27 cellular contexts compared by ENCODE assay signal in genomic region chr6:90464507-90464906, GRCh38.
DNase-seq lines count a peak whose midpoint lies in the region; ATAC-seq lines count a peak whose summit lies in the region.
"Had no signal": no experiment of that assay in that cellular context is flagged by ENCODE, and none has a peak within 500 bp of the region (broad histone marks: within the 10 kb centered on the region; RNA-seq: fewer than 3 reads in every experiment).

No MANE protein-coding gene starts in this region.

- H3K27me3 Mint-ChIP-seq in T-helper 1 cell treated with Interleukin-12 subunit alpha and Interleukin-12 subunit beta and Interleukin-4 antibody, amounts not matched to agents 30 μg/mL and 1 μg/mL, for 36 hours (ENCODE audit: low read depth), result no peaks in the 10 kb centered on the region
- no peaks in the 10 kb centered on the region for H3K27me3 Mint-ChIP-seq in activated naive CD4-positive, alpha-beta T cell treated with anti-CD3 and anti-CD28 coated beads, Interleukin-2, amount 50 U/mL, for 24 hours
- no peaks in the 10 kb centered on the region for H3K27me3 Mint-ChIP-seq in stimulated activated naive CD8-positive, alpha-beta T cell treated with anti-CD3 and anti-CD28 coated beads, Interleukin-15, Interleukin-2, amounts not matched to agents 100 ng/mL and 50 ng/mL, for 24 hours

- ATAC-seq in activated naive CD4-positive, alpha-beta T cell treated with anti-CD3 and anti-CD28 coated beads, Interleukin-2, amount 50 U/mL, for 72 hours, result no peak
- ATAC-seq: foreskin keratinocyte, right cardiac atrium, Right ventricle myocardium inferior had no signal

- H3K4me3 Mint-ChIP-seq in T-helper 1 cell treated with Interleukin-12 subunit alpha and Interleukin-12 subunit beta and Interleukin-4 antibody, amounts not matched to agents 30 μg/mL and 1 μg/mL, for 36 hours, result peak overlapping the region; percentile 53
- H3K4me3 Mint-ChIP-seq in activated naive CD4-positive, alpha-beta T cell treated with anti-CD3 and anti-CD28 coated beads, Interleukin-2, amount 50 U/mL, for 24 hours, result no peak overlapping the region
- peak overlapping the region; percentile 15 for H3K4me3 Mint-ChIP-seq in stimulated activated naive CD8-positive, alpha-beta T cell treated with anti-CD3 and anti-CD28 coated beads, Interleukin-15, Interleukin-2, amounts not matched to agents 100 ng/mL and 50 ng/mL, for 24 hours

- peaks cover 4% of the 10 kb centered on the region for H3K36me3 Mint-ChIP-seq in T-helper 1 cell treated with Interleukin-12 subunit alpha and Interleukin-12 subunit beta and Interleukin-4 antibody, amounts not matched to agents 30 μg/mL and 1 μg/mL, for 36 hours (ENCODE audit: low read depth)
- H3K36me3 Mint-ChIP-seq in activated naive CD4-positive, alpha-beta T cell treated with anti-CD3 and anti-CD28 coated beads, Interleukin-2, amount 50 U/mL, for 24 hours, result no peaks in the 10 kb centered on the region
- H3K36me3 Mint-ChIP-seq in activated naive CD4-positive, alpha-beta T cell treated with anti-CD3 and anti-CD28 coated beads, Interleukin-2, amount 50 U/mL, for 72 hours, result peaks cover 5 to 10% of the 10 kb centered on the region in 2 donors
- H3K36me3 Mint-ChIP-seq in stimulated activated naive CD8-positive, alpha-beta T cell treated with anti-CD3 and anti-CD28 coated beads, Interleukin-15, Interleukin-2, amounts not matched to agents 100 ng/mL and 50 ng/mL, for 24 hours (ENCODE audit: low read depth), result no peaks in the 10 kb centered on the region

- H3K4me1 Mint-ChIP-seq in T-helper 1 cell treated with Interleukin-12 subunit alpha and Interleukin-12 subunit beta and Interleukin-4 antibody, amounts not matched to agents 30 μg/mL and 1 μg/mL, for 36 hours (ENCODE audit: low read depth), result peaks cover 71% of the 10 kb centered on the region
- peaks cover 86% of the 10 kb centered on the region for H3K4me1 Mint-ChIP-seq in activated naive CD4-positive, alpha-beta T cell treated with anti-CD3 and anti-CD28 coated beads, Interleukin-2, amount 50 U/mL, for 24 hours
- peaks cover 100% of the 10 kb centered on the region for H3K4me1 Mint-ChIP-seq in stimulated activated naive CD8-positive, alpha-beta T cell treated with anti-CD3 and anti-CD28 coated beads, Interleukin-15, Interleukin-2, amounts not matched to agents 100 ng/mL and 50 ng/mL, for 24 hours (ENCODE audit: low read depth)

- DNase-seq in T-helper 1 cell (no peak), UCSD-AML1 (lab: John Stamatoyannopoulos, UW; ENCODE audit: unreplicated experiment) (no peak), NCI-H524 (lab: John Stamatoyannopoulos, UW) (no peak)
- DNase-seq in activated naive CD4-positive, alpha-beta T cell treated with anti-CD3 and anti-CD28 coated beads, Interleukin-2, amount 50 U/mL, for 16 hours, result no peak
- DNase-seq in activated naive CD4-positive, alpha-beta T cell treated with anti-CD3 and anti-CD28 coated beads, Interleukin-2, amount 50 U/mL, for 72 hours (ENCODE audit: low spot score in 2 of 2), result no peak
- DNase-seq: activated CD4-positive, CD25-positive, alpha-beta regulatory T cell; amygdala; C1 segment of cervical spinal cord; esophagus squamous epithelium; foreskin keratinocyte; GM23248; head of caudate nucleus; left ventricle myocardium inferior; MG63; NCI-H1105; NCI-H187 treated with DMSO at 0.1 percent for 48 hours; NCI-H524 treated with DMSO at 0.1 percent for 48 hours; PC-9; posterior cingulate gyrus; right cardiac atrium; SK-N-SH; stimulated activated CD4-positive, alpha-beta T cell treated with anti-CD3 and anti-CD28 coated beads, Interleukin-2, amount 100 ng/mL, for 24 hours; stomach had no signal

- peak overlapping the region; percentile 91 for H3K27ac Mint-ChIP-seq in T-helper 1 cell treated with Interleukin-12 subunit alpha and Interleukin-12 subunit beta and Interleukin-4 antibody, amounts not matched to agents 30 μg/mL and 1 μg/mL, for 36 hours
- H3K27ac Mint-ChIP-seq in activated naive CD4-positive, alpha-beta T cell treated with anti-CD3 and anti-CD28 coated beads, Interleukin-2, amount 50 U/mL, for 24 hours, result peak overlapping the region; percentile 88
- peak overlapping the region; percentile 25 to 98 for H3K27ac Mint-ChIP-seq in activated naive CD4-positive, alpha-beta T cell treated with anti-CD3 and anti-CD28 coated beads, Interleukin-2, amount 50 U/mL, for 72 hours
- H3K27ac Mint-ChIP-seq in stimulated activated naive CD8-positive, alpha-beta T cell treated with anti-CD3 and anti-CD28 coated beads, Interleukin-15, Interleukin-2, amounts not matched to agents 100 ng/mL and 50 ng/mL, for 24 hours, result peak overlapping the region; percentile 83

- no peaks in the 10 kb centered on the region for H3K9me3 Mint-ChIP-seq in T-helper 1 cell treated with Interleukin-12 subunit alpha and Interleukin-12 subunit beta and Interleukin-4 antibody, amounts not matched to agents 30 μg/mL and 1 μg/mL, for 36 hours
- no peaks in the 10 kb centered on the region for H3K9me3 Mint-ChIP-seq in activated naive CD4-positive, alpha-beta T cell treated with anti-CD3 and anti-CD28 coated beads, Interleukin-2, amount 50 U/mL, for 24 hours
- H3K9me3 Mint-ChIP-seq in activated naive CD4-positive, alpha-beta T cell treated with anti-CD3 and anti-CD28 coated beads, Interleukin-2, amount 50 U/mL, for 72 hours, result peaks cover 0 to 3% of the 10 kb centered on the region in 2 donors
- no peaks in the 10 kb centered on the region for H3K9me3 Mint-ChIP-seq in stimulated activated naive CD8-positive, alpha-beta T cell treated with anti-CD3 and anti-CD28 coated beads, Interleukin-15, Interleukin-2, amounts not matched to agents 100 ng/mL and 50 ng/mL, for 24 hours
